8 cellular contexts compared by ENCODE assay signal in the genomic region with DNA sequence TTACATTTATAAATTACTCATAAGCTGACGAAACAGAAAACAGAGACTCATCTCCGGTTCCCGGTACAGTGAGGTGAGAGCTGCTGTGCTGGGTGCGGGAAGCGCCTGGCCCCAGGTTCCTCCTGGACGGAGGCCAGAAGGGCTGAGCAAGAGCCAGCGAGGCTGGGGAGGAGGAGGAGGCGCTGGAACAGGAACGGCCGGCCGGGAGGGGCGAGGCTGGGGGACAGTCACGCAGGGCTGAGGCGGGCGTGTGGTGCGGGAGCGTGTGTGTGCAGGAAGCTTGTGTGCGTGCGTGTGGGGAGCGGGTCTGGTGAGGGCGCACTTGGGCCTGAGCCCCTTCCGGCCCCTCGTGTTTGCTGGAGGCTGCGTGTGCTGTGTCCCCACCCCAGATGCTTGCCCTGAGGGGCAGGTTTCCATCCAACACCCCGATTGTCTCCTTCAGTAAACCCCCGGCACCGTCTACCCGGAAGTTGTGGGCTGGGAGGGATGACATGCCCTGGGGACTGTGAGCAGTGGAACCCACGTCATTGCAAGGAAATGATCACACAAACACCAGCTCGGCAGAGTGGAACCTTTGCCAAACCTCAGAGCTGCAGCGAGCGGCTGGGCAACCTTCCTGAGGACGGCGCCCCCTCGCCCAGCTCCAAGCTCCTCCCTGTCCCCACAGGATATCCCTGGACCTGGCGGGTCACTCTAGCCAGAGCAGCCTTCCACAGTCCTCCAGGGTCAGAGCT. TPM values are rescaled to one million over a fixed set of nuclear protein-coding genes. Genes with fewer than 3 reads are reported as not detected.
A peak's percentile ranks its signal among the peaks of the same experiment; 100 is the strongest.
DNase-seq lines count a peak whose midpoint lies in the region; ATAC-seq and TF ChIP-seq lines count a peak whose summit lies in the region.

No MANE protein-coding gene starts in this region.

- no peaks in the 10 kb centered on the region for H3K4me1 ChIP-seq in right cardiac atrium (ENCODE audit: control insufficient read depth, insufficient read depth, low read length)
- peaks cover 57% of the 10 kb centered on the region for H3K4me1 ChIP-seq in skeletal muscle satellite cell (ENCODE audit: control insufficient read depth, insufficient read depth, low read length)

- H3K9ac ChIP-seq in skeletal muscle satellite cell (ENCODE audit: low read depth, low read length) = peak overlapping the region; percentile 82

- DNase-seq in Jurkat, Clone E6-1 (ENCODE audit: low read depth, low spot score) = peak; percentile 93
- DNase-seq in T-helper 2 cell (peak; percentile 67 to 99 (median 91)), amygdala (lab: John Stamatoyannopoulos, UW) (peak in 44 of 56 donors; percentile 19 to 81 (median 60)), right cardiac atrium (peak; percentile 90 to 94 (median 93)), NCI-H187 (lab: John Stamatoyannopoulos, UW) (no peak)

- peak overlapping the region; percentile 61 for H3K4me3 ChIP-seq in Jurkat, Clone E6-1 (ENCODE audit: low read length)
- H3K4me3 ChIP-seq in right cardiac atrium (ENCODE audit: low read length) (peak overlapping the region; percentile 5), skeletal muscle satellite cell (ENCODE audit: low read length) (peak overlapping the region; percentile 67)

- no peaks in the 10 kb centered on the region for H3K36me3 ChIP-seq in skeletal muscle satellite cell (ENCODE audit: insufficient read depth, low read length)

- H3K27me3 ChIP-seq in right cardiac atrium (ENCODE audit: control insufficient read depth, insufficient read depth) (no peaks in the 10 kb centered on the region), skeletal muscle satellite cell (ENCODE audit: control insufficient read depth, insufficient read depth, low read length) (no peaks in the 10 kb centered on the region)

- peak overlapping the region; percentile 87 for H3K4me2 ChIP-seq in skeletal muscle satellite cell (ENCODE audit: low read length)

- 14% methylated on average over 36 of the region's 36 CpGs for WGBS in right cardiac atrium

- no peak for TF ChIP-seq CTCF in C4-2B (conservative IDR thresholded peaks at IDR 0.05)

- H3K27ac ChIP-seq in C4-2B = peak overlapping the region; percentile 89
- H3K27ac ChIP-seq in right cardiac atrium (ENCODE audit: low read length) = peak overlapping the region; percentile 59

- H3K9me3 ChIP-seq in right cardiac atrium (ENCODE audit: control insufficient read depth, low read length) = no peaks in the 10 kb centered on the region
- no peaks in the 10 kb centered on the region for H3K9me3 ChIP-seq in skeletal muscle satellite cell (replicated peaks; ENCODE audit: low read length)

- intact Hi-C loops in right cardiac atrium (cut with DNase I) = loop anchor here in 1 of 4 donors (10.0 kb wide), 1 partner anchor 63 kb away; no protein-coding TSS in a partner anchor

- ATAC-seq in GM19372 (IDR thresholded peaks at IDR 0.05; ENCODE audit: low read depth, unreplicated experiment) (peak; percentile 34), right cardiac atrium (peak; percentile 83 to 85)

RNA-seq across cellular contexts. Expression of a gene that starts 19.4 kb away (rescaled TPM):
- polyA plus RNA-seq in Jurkat, Clone E6-1 (2012; ENCODE audit: insufficient read depth, insufficient read length) = 165 TPM
- 1 to 10 TPM in 2 of 4 donors, under 1 TPM in 2; 0.31 to 1.4 (median 0.80) TPM for total RNA-seq in right cardiac atrium
- 0.45 TPM for polyA plus RNA-seq in right cardiac atrium
- 0.51 and 1.3 TPM in 2 replicates for total RNA-seq in skeletal muscle satellite cell (2012; rRNA removed)

RNA-seq across cellular contexts. Expression of a gene that starts 24.5 kb away (rescaled TPM):
- 98.1 TPM for polyA plus RNA-seq in Jurkat, Clone E6-1 (2012; ENCODE audit: insufficient read depth, insufficient read length)
- total RNA-seq in right cardiac atrium = 10 to 100 TPM; 68.8 to 81.7 (median 77.4) TPM
- 61.7 TPM for polyA plus RNA-seq in right cardiac atrium
- 51.3 and 52.7 TPM in 2 replicates for total RNA-seq in skeletal muscle satellite cell (2012; rRNA removed)

RNA-seq across cellular contexts. Expression of a gene that starts 35.6 kb away (rescaled TPM):
- polyA plus RNA-seq in Jurkat, Clone E6-1 (2012; ENCODE audit: insufficient read depth, insufficient read length) = not detected
- 1 to 10 TPM; 2.8 to 5.7 (median 3.3) TPM for total RNA-seq in right cardiac atrium
- polyA plus RNA-seq in right cardiac atrium = 2.5 TPM
- 5.9 and 7.9 TPM in 2 replicates for total RNA-seq in skeletal muscle satellite cell (2012; rRNA removed)

Comparison
In these comparisons a context has a peak if more than half of its experiments do, and no peak if none do; other contexts are left out.
1. DNase-seq: peak in Jurkat, Clone E6-1 (single experiment), T-helper 2 cell (5 of 5), amygdala (44 of 56) and right cardiac atrium (3 of 3); none in NCI-H187 (0 of 2).
2. H3K4me3 ChIP-seq: peak in every context shown above with its lines; median percentile 67 in skeletal muscle satellite cell; 61 in Jurkat, Clone E6-1; 5 in right cardiac atrium.